Comparison of ENCODE assay signal across 8 cellular contexts in the genomic region with DNA sequence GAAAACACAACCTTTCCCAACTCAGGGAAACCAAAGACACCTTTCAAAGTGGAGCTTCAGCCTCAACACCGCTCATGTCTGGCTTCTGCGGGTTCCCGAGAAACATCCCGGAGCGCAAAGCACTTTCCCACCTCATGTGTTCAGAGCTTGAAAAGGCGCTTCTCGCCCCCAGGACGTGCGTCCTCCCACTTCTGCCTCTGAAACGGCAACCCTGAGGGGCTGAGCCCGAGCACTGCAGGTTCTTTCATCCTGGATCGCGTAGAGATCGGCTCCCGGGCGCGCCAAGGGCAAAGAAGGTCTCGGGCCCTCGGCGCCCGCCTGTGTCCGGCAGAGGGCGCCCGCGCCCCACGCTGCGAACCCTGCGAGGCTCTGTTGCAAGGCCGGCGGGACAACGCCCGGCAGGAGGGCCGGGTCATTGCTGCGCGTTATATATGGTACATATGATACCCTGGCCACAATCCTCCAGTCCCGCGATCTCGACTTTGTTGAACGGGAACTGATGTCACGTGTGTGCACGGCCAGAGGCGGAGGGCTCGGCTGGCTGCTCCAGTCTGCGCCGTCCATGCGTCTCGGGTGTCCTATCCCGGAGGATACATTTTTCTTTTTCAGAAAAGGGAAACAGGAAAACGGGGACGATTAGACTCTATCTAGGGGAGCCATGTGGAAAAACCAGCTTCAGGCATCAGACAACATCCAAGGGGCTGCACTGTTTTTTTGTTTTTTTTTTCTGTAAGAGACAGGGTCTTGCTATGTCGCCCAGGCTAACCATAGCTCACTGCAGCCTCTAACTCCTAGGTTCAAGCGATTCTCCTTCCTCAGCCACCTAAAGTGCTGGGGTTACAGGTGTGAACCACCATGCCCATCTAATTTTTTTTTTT. TPM values are rescaled to one million over a fixed set of nuclear protein-coding genes. Genes with fewer than 3 reads are reported as not detected.
DNase-seq lines count a peak whose midpoint lies in the region; ATAC-seq, FAIRE-seq and TF ChIP-seq lines count a peak whose summit lies in the region.

No MANE protein-coding gene starts in this region.

- peaks cover 6% of the 10 kb centered on the region for H3K4me1 Mint-ChIP-seq in T-helper 1 cell treated with Interleukin-12 subunit alpha and Interleukin-12 subunit beta and Interleukin-4 antibody, amounts not matched to agents 30 μg/mL and 1 μg/mL, for 36 hours (ENCODE audit: low read depth)

- intact Hi-C loops in HCT116 (cut with micrococcal nuclease), result loop anchor here (1.0 to 10.0 kb wide), 6 partner anchors 82 to 798 kb away; a partner anchor contains a TSS
- intact Hi-C loops in right cardiac atrium (cut with DNase I), result loop anchor here (2.0 to 10.0 kb wide), 8 partner anchors 81 to 418 kb away; a partner anchor contains a TSS

- H3K79me2 ChIP-seq in HCT116 (ENCODE audit: insufficient read depth, low read length), result no peaks in the 10 kb centered on the region

- H3K4me2 ChIP-seq in HCT116 (ENCODE audit: low read length), result peak overlapping the region; percentile 83

- CTCF ChIA-PET in HCT116 (lab: Charles Lee), result interaction anchor here (0.6 to 4.2 kb wide), 18 partner anchors 8 to 434 kb away, joined by 3 to 55 read pairs (median 4); a partner anchor contains a TSS

- BruUV-seq in HCT116 (replicated peaks; lab: Mats Ljungman, UMichigan), result no TSS peak

- TF ChIP-seq CTCF in HCT116 (IDR thresholded peaks at IDR 0.05 in 2 of 3, conservative IDR thresholded peaks at IDR 0.05 in 1 of 3; ENCODE audit: borderline replicate concordance in 1 of 3, insufficient read depth in 1 of 3, low read depth in 2 of 3, low read length in 2 of 3), result peak; percentile 94 to 98 (median 98)

- FAIRE-seq in urothelium cell line (lab: Jason Lieb, UNC), result no peak

- H3K36me3 Mint-ChIP-seq in T-helper 1 cell treated with Interleukin-12 subunit alpha and Interleukin-12 subunit beta and Interleukin-4 antibody, amounts not matched to agents 30 μg/mL and 1 μg/mL, for 36 hours (ENCODE audit: low read depth), result peaks cover 5% of the 10 kb centered on the region

- peak overlapping the region; percentile 50 to 63 for H3K4me3 ChIP-seq in HCT116 (replicated peaks in 1 of 2; ENCODE audit: low read depth in 1 of 2, low read length in 2 of 2)
- peak overlapping the region; percentile 48 for H3K4me3 ChIP-seq in right cardiac atrium (ENCODE audit: low read length)

- H3K36me3 ChIP-seq in ES-I3 (ENCODE audit: insufficient read depth, low read length), result no peaks in the 10 kb centered on the region
- H3K36me3 ChIP-seq in HCT116 (ENCODE audit: control insufficient read depth in 1 of 2, insufficient read depth in 2 of 2, low read length in 2 of 2), result no peaks in the 10 kb centered on the region

- H2AFZ ChIP-seq in HCT116 (ENCODE audit: low read depth, low read length, poor library complexity, severe bottlenecking), result peak overlapping the region; percentile 59

- peak overlapping the region; percentile 63 for H3K4me3 Mint-ChIP-seq in T-helper 1 cell treated with Interleukin-12 subunit alpha and Interleukin-12 subunit beta and Interleukin-4 antibody, amounts not matched to agents 30 μg/mL and 1 μg/mL, for 36 hours

- POLR2A ChIA-PET in HCT116 (lab: Charles Lee), result interaction anchor here (0.7 to 2.5 kb wide), 9 partner anchors 9 to 296 kb away, joined by 3 to 7 read pairs (median 5); a partner anchor contains a TSS

- RAD21 ChIA-PET in HCT116 (lab: Charles Lee; ENCODE audit: low non-redundant PET in 1 of 2, low total read pairs in 2 of 2, uncharacterized antibody in 2 of 2, unreplicated experiment in 2 of 2), result interaction anchor here (0.7 to 1.0 kb wide), 4 partner anchors 9 to 417 kb away, joined by 3 to 4 read pairs (median 3); no protein-coding TSS in a partner anchor

- H3K9me2 ChIP-seq in HCT116 (ENCODE audit: insufficient read depth), result no peaks in the 10 kb centered on the region

- DNase-seq in HCT116 (ENCODE audit: low read depth, low spot score) (peak; percentile 90), NCI-H128 (lab: John Stamatoyannopoulos, UW; ENCODE audit: unreplicated experiment) (peak; percentile 14), amygdala (lab: John Stamatoyannopoulos, UW) (peak in 54 of 56 donors; percentile 23 to 86 (median 66)), right cardiac atrium (peak; percentile 85 to 95 (median 94)), putamen (ENCODE audit: low spot score) (peak; percentile 72), urothelium cell line (ENCODE audit: low spot score) (peak; percentile 83)

- peaks cover 7% of the 10 kb centered on the region for H3K9me3 Mint-ChIP-seq in T-helper 1 cell treated with Interleukin-12 subunit alpha and Interleukin-12 subunit beta and Interleukin-4 antibody, amounts not matched to agents 30 μg/mL and 1 μg/mL, for 36 hours

- H3K9ac ChIP-seq in ES-I3 (ENCODE audit: low read depth, low read length), result peak overlapping the region; percentile 49; the same call in 1 of the 2 replicates
- peak overlapping the region; percentile 72 for H3K9ac ChIP-seq in HCT116 (ENCODE audit: low read length)

- peak; percentile 98 for ATAC-seq in HCT116
- peak; percentile 96 to 97 for ATAC-seq in right cardiac atrium

- TF ChIP-seq RAD21 in HCT116 (IDR thresholded peaks at IDR 0.05; ENCODE audit: low read depth), result peak; percentile 100

- H3K4me1 ChIP-seq in ES-I3 (ENCODE audit: insufficient read depth, low read length) (no peaks in the 10 kb centered on the region), HCT116 (ENCODE audit: control insufficient read depth in 1 of 2, insufficient read depth in 2 of 2, low read length in 2 of 2) (peaks cover 9 to 23% of the 10 kb centered on the region in 2 experiments), right cardiac atrium (ENCODE audit: control insufficient read depth, insufficient read depth, low read length) (no peaks in the 10 kb centered on the region)

- H3K27ac ChIP-seq in HCT116 (ENCODE audit: low read depth, low read length) (peak overlapping the region; percentile 18; the same call in 1 of the 2 replicates), right cardiac atrium (ENCODE audit: low read length) (no peak overlapping the region)

- H3K27me3 ChIP-seq in HCT116 (ENCODE audit: insufficient read depth, low read length) (no peaks in the 10 kb centered on the region), right cardiac atrium (ENCODE audit: control insufficient read depth, insufficient read depth) (no peaks in the 10 kb centered on the region)

- H4K20me1 ChIP-seq in HCT116 (ENCODE audit: insufficient read depth), result no peaks in the 10 kb centered on the region

- peak; percentile 97 for TF ChIP-seq POLR2A in HCT116 (IDR thresholded peaks at IDR 0.05; ENCODE audit: borderline replicate concordance, extremely low read depth, insufficient read depth, insufficient read length)

- H3K9me3 ChIP-seq in ES-I3 (ENCODE audit: control insufficient read depth, insufficient read depth, low read length), result no peaks in the 10 kb centered on the region
- no peaks in the 10 kb centered on the region for H3K9me3 ChIP-seq in HCT116 (ENCODE audit: control insufficient read depth in 1 of 2, insufficient read depth in 1 of 2, low read depth in 1 of 2, low read length in 2 of 2)
- H3K9me3 ChIP-seq in right cardiac atrium (ENCODE audit: control insufficient read depth, low read length), result no peaks in the 10 kb centered on the region

- 8% methylated on average over 52 of the region's 52 CpGs for WGBS in right cardiac atrium

- peaks cover 14% of the 10 kb centered on the region for H3K27me3 Mint-ChIP-seq in T-helper 1 cell treated with Interleukin-12 subunit alpha and Interleukin-12 subunit beta and Interleukin-4 antibody, amounts not matched to agents 30 μg/mL and 1 μg/mL, for 36 hours (ENCODE audit: low read depth)

- H3K27ac Mint-ChIP-seq in T-helper 1 cell treated with Interleukin-12 subunit alpha and Interleukin-12 subunit beta and Interleukin-4 antibody, amounts not matched to agents 30 μg/mL and 1 μg/mL, for 36 hours, result no peak overlapping the region

TF ChIP-seq in HCT116, 20 proteins besides CTCF, POLR2A, EP300 and RAD21 (continues in another document):
- TF ChIP-seq EZH2phosphoT487 (IDR thresholded peaks at IDR 0.05; ENCODE audit: borderline replicate concordance), result no peak
- peak; percentile 45 for TF ChIP-seq TCF7L2 (IDR thresholded peaks at IDR 0.05; ENCODE audit: borderline replicate concordance, extremely low read depth, insufficient read depth, insufficient read length)
- TF ChIP-seq ELF1 (IDR thresholded peaks at IDR 0.05; ENCODE audit: borderline replicate concordance, low read depth), result no peak
- TF ChIP-seq POLR2AphosphoS5 (IDR thresholded peaks at IDR 0.05; ENCODE audit: low read depth, low read length), result peak; percentile 85
- TF ChIP-seq CBX3 (IDR thresholded peaks at IDR 0.05; ENCODE audit: low read depth), result peak; percentile 63; the same call in 1 of the 2 replicates
- peak; percentile 58 for TF ChIP-seq YY1 (IDR thresholded peaks at IDR 0.05; ENCODE audit: extremely low read depth, insufficient replicate concordance, low read depth, low read length)
- no peak for TF ChIP-seq ZFX (IDR thresholded peaks at IDR 0.05)
- TF ChIP-seq CEBPB (IDR thresholded peaks at IDR 0.05; ENCODE audit: low read depth), result peak; percentile 79

RNA-seq across cellular contexts. Expression of a gene that starts 19.1 kb away (rescaled TPM):
- total RNA-seq in HCT116 (2021; ENCODE audit: unreplicated experiment) (26.6 TPM), right cardiac atrium (10 to 100 TPM; 32.1 to 36.5 (median 33.8) TPM)
- polyA plus RNA-seq in HCT116 (2012), result 26.0 and 30.9 TPM in 2 replicates
- 28.7 TPM for polyA plus RNA-seq in right cardiac atrium

RNA-seq across cellular contexts. Expression of a gene that starts 27.2 kb away (rescaled TPM):
- 67.9 TPM for total RNA-seq in HCT116 (2021; ENCODE audit: unreplicated experiment)
- polyA plus RNA-seq in HCT116 (2012), result 22.8 and 25.2 TPM in 2 replicates
- 10 to 100 TPM; 16.9 to 37.0 (median 22.0) TPM for total RNA-seq in right cardiac atrium
- 5.8 TPM for polyA plus RNA-seq in right cardiac atrium

Comparison
In these comparisons a context has a peak if more than half of its experiments do, and no peak if none do; other contexts are left out.
1. DNase-seq: peak in every context shown above with its lines; median percentile 94 in right cardiac atrium; 90 in HCT116; 83 in urothelium cell line; 72 in putamen; 66 in amygdala; 14 in NCI-H128.